In the genomic region with DNA sequence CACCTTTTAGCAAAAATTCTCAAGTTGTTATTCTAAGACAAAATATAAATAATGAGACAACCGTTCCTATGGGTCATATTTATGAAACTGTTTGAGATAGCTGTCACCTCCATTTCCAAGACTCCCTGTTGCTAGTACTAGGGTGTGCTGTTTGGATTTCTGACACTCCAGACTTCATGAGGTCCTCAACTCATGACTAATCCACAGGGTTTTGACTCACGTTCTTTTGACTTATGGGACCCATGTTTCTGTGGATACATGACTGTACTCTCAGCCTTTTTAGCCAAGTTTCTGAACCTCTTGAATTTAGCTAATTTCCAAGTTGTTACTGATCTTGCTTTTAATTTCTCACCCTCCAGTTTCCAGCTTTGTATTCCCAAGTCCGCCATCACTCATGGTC, we compare ENCODE assay signal across 21 cellular contexts.
"Had no signal": no experiment of that assay in that cellular context is flagged by ENCODE, and none has a peak within 500 bp of the region (broad histone marks: within the 10 kb centered on the region; RNA-seq: fewer than 3 reads in every experiment).

No MANE protein-coding gene starts in this region.

- H3K9ac ChIP-seq: parathyroid adenoma had no signal

- H3K4me3 ChIP-seq: esophagus muscularis mucosa, left ventricle myocardium inferior, lower lobe of right lung, psoas muscle, spleen, testis, tibial nerve, upper lobe of right lung, vagina had no signal

- H3K27me3 ChIP-seq: esophagus muscularis mucosa, foreskin keratinocyte, spleen, testis, tibial nerve, upper lobe of right lung, vagina had no signal

- H3K27ac ChIP-seq: epithelial cell of prostate, esophagus muscularis mucosa, foreskin keratinocyte, left ventricle myocardium inferior, lower lobe of right lung, parathyroid adenoma, psoas muscle, spleen, testis, tibial nerve, upper lobe of right lung, vagina had no signal

- DNase-seq: effector memory CD8-positive, alpha-beta T cell; foreskin keratinocyte; immature natural killer cell; left ventricle myocardium inferior; lower lobe of right lung; midbrain; psoas muscle; spleen; stimulated activated CD4-positive, alpha-beta T cell treated with anti-CD3 and anti-CD28 coated beads, Interleukin-15, amount 100 ng/mL, for 24 hours; stimulated activated CD4-positive, alpha-beta T cell treated with anti-CD3 and anti-CD28 coated beads, Interleukin-1b, Interleukin-23, amount 100 ng/mL, for 48 hours; stimulated activated CD4-positive, alpha-beta T cell treated with anti-CD3 and anti-CD28 coated beads, Interleukin-4, amount 100 ng/mL, for 24 hours; testis; upper lobe of right lung had no signal

- H3K36me3 ChIP-seq: esophagus muscularis mucosa, left ventricle myocardium inferior, lower lobe of right lung, spleen, tibial nerve, upper lobe of right lung, vagina had no signal

- ATAC-seq: effector memory CD8-positive, alpha-beta T cell; foreskin keratinocyte; lower lobe of right lung; natural killer cell treated with Interleukin-12 subunit alpha and Interleukin-12 subunit beta and Interleukin-15 and Interleukin-18, amount 100 ng/mL, for 72 hours; psoas muscle; sciatic nerve; stimulated activated memory B cell treated with anti-CD40 and anti-IgM and Interleukin-4, amounts not matched to agents 10 μg/mL and 1 μg/mL and 100 μg/mL, for 72 hours; upper lobe of right lung had no signal

- H3K4me1 ChIP-seq: esophagus muscularis mucosa, foreskin keratinocyte, left ventricle myocardium inferior, lower lobe of right lung, parathyroid adenoma, psoas muscle, spleen, testis, tibial nerve, upper lobe of right lung, vagina had no signal

- H3K79me2 ChIP-seq: parathyroid adenoma had no signal

- H2AFZ ChIP-seq: parathyroid adenoma had no signal

- H3K9me3 ChIP-seq: esophagus muscularis mucosa, lower lobe of right lung, psoas muscle, testis, tibial nerve, upper lobe of right lung, vagina had no signal
